8 cellular contexts compared by ENCODE assay signal in the genomic region with DNA sequence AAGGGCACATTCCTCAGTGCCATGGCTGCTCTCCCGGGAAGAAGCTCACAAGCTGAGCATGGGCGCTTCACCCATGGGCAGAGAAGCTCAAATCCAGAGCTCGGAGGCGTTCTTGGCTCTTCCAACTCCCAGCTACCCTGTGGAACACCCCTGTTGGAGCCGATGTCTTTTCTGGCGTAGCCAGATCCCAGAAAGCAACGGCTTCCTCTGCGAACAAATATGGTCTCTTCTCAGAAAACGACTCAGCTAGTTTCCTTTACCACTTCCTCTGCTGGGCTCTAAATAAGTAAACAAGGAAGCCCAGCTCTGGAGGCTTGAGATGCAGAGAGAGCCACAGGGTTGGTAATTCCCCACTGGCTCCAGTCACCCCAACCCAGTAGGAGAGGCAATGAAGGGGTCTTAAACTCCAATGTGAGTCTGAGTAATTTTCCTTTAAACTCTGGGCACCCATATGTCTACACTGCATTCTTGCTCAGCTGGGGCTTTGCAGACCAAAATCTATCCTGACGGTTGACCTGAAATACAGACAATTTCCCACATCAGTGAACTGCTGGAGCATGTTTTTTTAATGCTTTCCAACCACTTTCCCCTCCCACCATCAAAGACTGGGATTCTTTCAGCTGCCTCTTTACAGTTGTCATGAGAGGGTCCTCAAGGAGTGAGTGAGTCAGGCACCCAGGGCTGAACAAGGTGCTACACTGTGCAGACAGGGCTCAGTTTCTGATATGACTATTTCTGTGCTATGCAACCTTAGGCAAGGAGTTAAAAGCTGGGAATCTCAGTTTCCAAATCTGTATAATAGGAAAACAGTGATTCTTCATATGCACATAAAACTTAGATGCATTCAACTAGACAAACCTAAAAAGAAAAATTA. TPM values are rescaled to one million over a fixed set of nuclear protein-coding genes. Genes with fewer than 3 reads are reported as not detected.
DNase-seq lines count a peak whose midpoint lies in the region; ATAC-seq and TF ChIP-seq lines count a peak whose summit lies in the region.

A gene (minus strand): TSS at position 189 of the 874 bp plus-strand sequence. CDS start 166 bp downstream, at position 23.

- no peaks in the 10 kb centered on the region for H3F3A ChIP-seq in GM23338 (replicated peaks; ENCODE audit: low read depth)

- H3K4me3 ChIP-seq in GM23338 (no peak within 1 kb of the TSS), H7 (ENCODE audit: insufficient read depth, low read depth, low read length) (no peak within 1 kb of the TSS)

- H2AFZ ChIP-seq in GM23338: peak within 1 kb of the TSS; percentile 76

- no peak within 1 kb of the TSS for H3K4me2 ChIP-seq in GM23338

- peak; percentile 56 for ATAC-seq in GM18502 (IDR thresholded peaks at IDR 0.05; ENCODE audit: poor library complexity, unreplicated experiment)
- ATAC-seq in GM23338: no peak
- peak; percentile 53 to 76 for ATAC-seq in naive thymus-derived CD8-positive, alpha-beta T cell

- H3K27ac ChIP-seq in GM23338 (ENCODE audit: low read depth): no peak within 1 kb of the TSS
- no peak within 1 kb of the TSS for H3K27ac ChIP-seq in adipose tissue (ENCODE audit: low read depth, low read length)

- peaks cover 12% of the 10 kb centered on the region for H3K4me1 Mint-ChIP-seq in GM23338
- H3K4me1 Mint-ChIP-seq in naive thymus-derived CD8-positive, alpha-beta T cell: peaks cover 39 to 95% (median 74%) of the 10 kb centered on the region in 4 donors

- no peaks in the 10 kb centered on the region for H3K36me3 Mint-ChIP-seq in GM23338 (ENCODE audit: low read depth)
- peaks cover 39 to 42% (median 40%) of the 10 kb centered on the region in 3 donors for H3K36me3 Mint-ChIP-seq in naive thymus-derived CD8-positive, alpha-beta T cell

- WGBS in adipose tissue, 3 donors: 26 to 58% (median 35%) methylated on average over 10 of the region's 10 CpGs

- no peak within 1 kb of the TSS for H3K27ac Mint-ChIP-seq in GM23338
- H3K27ac Mint-ChIP-seq in naive thymus-derived CD8-positive, alpha-beta T cell: peak within 1 kb of the TSS; percentile 92 to 99 (median 96)

- H3K27me3 Mint-ChIP-seq in GM23338 (ENCODE audit: insufficient read depth, low read depth, poor library complexity): peaks cover 9% of the 10 kb centered on the region
- H3K27me3 Mint-ChIP-seq in naive thymus-derived CD8-positive, alpha-beta T cell: no peaks in the 10 kb centered on the region

- H3K36me3 ChIP-seq in GM23338 (ENCODE audit: insufficient read depth) (no peaks in the 10 kb centered on the region), H7 (replicated peaks; ENCODE audit: control insufficient read depth, insufficient read depth, low read length) (no peaks in the 10 kb centered on the region)

- no peaks in the 10 kb centered on the region; the same call in none of the 2 replicates for H3K4me1 ChIP-seq in GM23338 (ENCODE audit: insufficient read depth)

- H3K9me2 ChIP-seq in GM23338 (ENCODE audit: insufficient read depth): peaks cover 14% of the 10 kb centered on the region; the same call in 1 of the 2 replicates

- TF ChIP-seq CTCF in GM23338 (conservative IDR thresholded peaks at IDR 0.05; ENCODE audit: low read depth in 2 of 2): no peak

- DNase-seq in GM23338 (ENCODE audit: low spot score): no peak
- DNase-seq in NOMO-1 treated with DMSO at 0.1 percent for 48 hours (lab: John Stamatoyannopoulos, UW; ENCODE audit: unreplicated experiment): peak; percentile 76
- DNase-seq in naive thymus-derived CD8-positive, alpha-beta T cell: peak in 6 of 10 donors; percentile 42 to 63 (median 51)
- no peak for DNase-seq in NCI-H1417 (lab: John Stamatoyannopoulos, UW)
- no peak for DNase-seq in iPS-NIHi7 (ENCODE audit: extremely low spot score)
- no peak for DNase-seq in H7

- H3K4me3 Mint-ChIP-seq in GM23338: no peak within 1 kb of the TSS
- peak within 1 kb of the TSS; percentile 97 to 100 (median 99) for H3K4me3 Mint-ChIP-seq in naive thymus-derived CD8-positive, alpha-beta T cell

- H3K79me2 ChIP-seq in GM23338 (replicated peaks; ENCODE audit: insufficient read depth): no peaks in the 10 kb centered on the region

- POLR2A ChIA-PET in naive thymus-derived CD8-positive, alpha-beta T cell (lab: Charles Lee): interaction anchor here (0.6 to 23.9 kb wide), 15 partner anchors 8 to 1884 kb away, joined by 3 to 687 read pairs (median 24); no protein-coding TSS in a partner anchor

- H3K27me3 ChIP-seq in GM23338 (ENCODE audit: insufficient read depth) (no peaks in the 10 kb centered on the region), H7 (ENCODE audit: control insufficient read depth, insufficient read depth, low read length) (peaks cover 2% of the 10 kb centered on the region; the same call in 1 of the 2 replicates)

- H3K9me3 Mint-ChIP-seq in GM23338: no peaks in the 10 kb centered on the region
- H3K9me3 Mint-ChIP-seq in naive thymus-derived CD8-positive, alpha-beta T cell: no peaks in the 10 kb centered on the region

- no peaks in the 10 kb centered on the region for H4K20me1 ChIP-seq in GM23338 (replicated peaks; ENCODE audit: insufficient read depth)

TF ChIP-seq in GM23338, 12 proteins besides CTCF, POLR2A, EP300 and RAD21:
- TF ChIP-seq JUNB (IDR thresholded peaks at IDR 0.05; ENCODE audit: unreplicated experiment) (no peak), ZNF331 (CRISPR knock-in tag; IDR thresholded peaks at IDR 0.05; ENCODE audit: low read depth) (no peak)
- TF ChIP-seq, protein P1, sequence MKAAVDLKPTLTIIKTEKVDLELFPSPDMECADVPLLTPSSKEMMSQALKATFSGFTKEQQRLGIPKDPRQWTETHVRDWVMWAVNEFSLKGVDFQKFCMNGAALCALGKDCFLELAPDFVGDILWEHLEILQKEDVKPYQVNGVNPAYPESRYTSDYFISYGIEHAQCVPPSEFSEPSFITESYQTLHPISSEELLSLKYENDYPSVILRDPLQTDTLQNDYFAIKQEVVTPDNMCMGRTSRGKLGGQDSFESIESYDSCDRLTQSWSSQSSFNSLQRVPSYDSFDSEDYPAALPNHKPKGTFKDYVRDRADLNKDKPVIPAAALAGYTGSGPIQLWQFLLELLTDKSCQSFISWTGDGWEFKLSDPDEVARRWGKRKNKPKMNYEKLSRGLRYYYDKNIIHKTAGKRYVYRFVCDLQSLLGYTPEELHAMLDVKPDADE (IDR thresholded peaks at IDR 0.05): no peak
TF ChIP-seq in GM23338: peak in this region for 0.

RNA-seq across cellular contexts. Expression of the gene that starts here (rescaled TPM):
- 0.35 and 0.38 TPM in 2 replicates for total RNA-seq in GM23338 (2014; rRNA removed; shearing (Covaris generic))
- polyA plus RNA-seq in GM23338 (2016; fragmentation: Nextera tagmentation; extraction: Ambion mirVana) (0.26 and 0.77 TPM in 2 replicates), adipose tissue (10 to 100 TPM in 2 of 3 donors, 1 to 10 TPM in 1; 2.1 to 21.0 (median 12.9) TPM)
- total RNA-seq in naive thymus-derived CD8-positive, alpha-beta T cell: 100 to 1,000 TPM; 299 to 311 TPM
- 100 to 1,000 TPM; 119 to 227 (median 198) TPM for polyA plus RNA-seq in naive thymus-derived CD8-positive, alpha-beta T cell
- total RNA-seq in H7 (2014; rRNA removed; shearing (Covaris generic)): 0.21 and 0.63 TPM in 2 replicates

Comparison
In these comparisons a context has a peak if more than half of its experiments do, and no peak if none do; other contexts are left out.
1. RNA of the gene that starts here (total RNA-seq): 299 to 311 TPM in naive thymus-derived CD8-positive, alpha-beta T cell; 0.35 to 0.38 TPM in GM23338 and 0.21 to 0.63 TPM in H7; every median in the first group is over 100 times any median in the second.
2. RNA of the gene that starts here (polyA plus RNA-seq): 119 to 227 TPM in naive thymus-derived CD8-positive, alpha-beta T cell; 2.1 to 21.0 TPM in adipose tissue and 0.26 to 0.77 TPM in GM23338; every median in the first group is over 4 times any median in the second.
3. DNase-seq: peak in NOMO-1 treated with DMSO at 0.1 percent for 48 hours (single experiment) and naive thymus-derived CD8-positive, alpha-beta T cell (6 of 10); none in GM23338 (single experiment), NCI-H1417 (0 of 3), iPS-NIHi7 (single experiment) and H7 (single experiment).